ENCODE assay signal across 8 cellular contexts in the genomic region with DNA sequence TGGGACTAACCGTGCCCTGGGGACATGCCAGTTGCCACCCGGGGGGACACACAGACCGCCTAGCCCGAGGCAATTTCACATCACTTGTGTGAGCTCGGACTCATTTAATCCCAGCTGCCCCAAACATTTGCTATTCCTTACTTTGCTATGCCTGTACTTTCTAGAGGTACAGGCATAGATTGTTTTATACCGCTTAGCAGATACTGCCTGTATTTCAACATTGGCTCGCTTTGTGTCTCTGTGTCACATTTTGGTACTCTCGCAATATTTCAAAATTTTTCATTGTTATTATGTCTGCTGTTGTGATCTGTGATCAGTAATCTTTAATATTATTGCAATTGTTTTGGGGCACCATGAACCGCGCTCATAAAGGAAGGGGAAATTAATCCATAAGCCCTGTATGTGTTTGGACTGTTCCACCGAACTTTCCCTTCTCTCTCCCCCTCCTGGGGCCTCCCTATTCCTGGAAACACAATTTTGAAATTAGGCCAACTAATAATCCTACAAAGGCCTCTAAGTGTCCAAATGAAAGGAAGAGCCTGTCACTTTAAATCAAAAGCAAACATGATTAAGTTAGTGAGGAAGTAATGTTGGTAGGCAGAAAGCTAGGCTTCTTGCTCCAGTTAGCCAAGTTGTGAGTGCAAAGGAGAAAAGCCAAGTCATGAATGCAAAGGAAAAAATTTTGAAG. TPM values are rescaled to one million over a fixed set of nuclear protein-coding genes. Genes with fewer than 3 reads are reported as not detected.
A peak's percentile ranks its signal among the peaks of the same experiment; 100 is the strongest.
DNase-seq lines count a peak whose midpoint lies in the region; ATAC-seq and TF ChIP-seq lines count a peak whose summit lies in the region.

No MANE protein-coding gene starts in this region.

- TF ChIP-seq CTCF in cardiac muscle cell (IDR thresholded peaks at IDR 0.05; ENCODE audit: low read depth, low read length), result no peak

- ATAC-seq in Right ventricle myocardium inferior (no peak), right cardiac atrium (peak; percentile 9 to 16), HG03025 (IDR thresholded peaks at IDR 0.05; ENCODE audit: low FRiP score, unreplicated experiment) (no peak), GM18867 (IDR thresholded peaks at IDR 0.05; ENCODE audit: unreplicated experiment) (no peak)

- H3K27ac ChIP-seq in cardiac muscle cell, result no peak overlapping the region
- peak overlapping the region; percentile 73 for H3K27ac ChIP-seq in right cardiac atrium (ENCODE audit: low read length)

- H3K27me3 Mint-ChIP-seq in activated CD4-positive, alpha-beta memory T cell treated with anti-CD3 and anti-CD28 coated beads, Interleukin-2, amount 10 ng/mL, durations not matched to agents 7 days and 5 days, result no peaks in the 10 kb centered on the region

- H3K27me3 ChIP-seq in cardiac muscle cell (no peaks in the 10 kb centered on the region), right cardiac atrium (ENCODE audit: control insufficient read depth, insufficient read depth) (no peaks in the 10 kb centered on the region), skeletal muscle satellite cell (ENCODE audit: control insufficient read depth, insufficient read depth, low read length) (no peaks in the 10 kb centered on the region)

- H3K9me3 ChIP-seq in cardiac muscle cell (ENCODE audit: low read depth), result no peaks in the 10 kb centered on the region
- H3K9me3 ChIP-seq in right cardiac atrium (ENCODE audit: control insufficient read depth, low read length), result no peaks in the 10 kb centered on the region
- no peaks in the 10 kb centered on the region for H3K9me3 ChIP-seq in skeletal muscle satellite cell (replicated peaks; ENCODE audit: low read length)

- no peaks in the 10 kb centered on the region for H3K9me3 Mint-ChIP-seq in activated CD4-positive, alpha-beta memory T cell treated with anti-CD3 and anti-CD28 coated beads, Interleukin-2, amount 10 ng/mL, durations not matched to agents 7 days and 5 days

- intact Hi-C loops in Right ventricle myocardium inferior (cut with DNase I) (loop anchor here (2.0 to 10.0 kb wide), 4 partner anchors 27 to 272 kb away; a partner anchor contains a TSS), right cardiac atrium (cut with DNase I) (loop anchor here in 3 of 4 donors (10.0 kb wide), 2 partner anchors 111 to 279 kb away; a partner anchor contains a TSS)

- peaks cover 29% of the 10 kb centered on the region for H3K36me3 Mint-ChIP-seq in activated CD4-positive, alpha-beta memory T cell treated with anti-CD3 and anti-CD28 coated beads, Interleukin-2, amount 10 ng/mL, durations not matched to agents 7 days and 5 days (ENCODE audit: low read depth)

- H3K4me1 ChIP-seq in cardiac muscle cell (ENCODE audit: low read depth), result peaks cover 7% of the 10 kb centered on the region
- peaks cover 6% of the 10 kb centered on the region for H3K4me1 ChIP-seq in right cardiac atrium (ENCODE audit: control insufficient read depth, insufficient read depth, low read length)
- peaks cover 7% of the 10 kb centered on the region for H3K4me1 ChIP-seq in skeletal muscle satellite cell (ENCODE audit: control insufficient read depth, insufficient read depth, low read length)

- WGBS in right cardiac atrium, result 9% methylated on average over 11 of the region's 11 CpGs

- POLR2A ChIA-PET in activated CD4-positive, alpha-beta memory T cell treated with anti-CD3 and anti-CD28 coated beads, Interleukin-2, amount 10 ng/mL, durations not matched to agents 7 days and 5 days (lab: Charles Lee), result interaction anchor here (1.0 to 4.9 kb wide), 10 partner anchors 10 to 270 kb away, joined by 3 to 39 read pairs (median 5); a partner anchor contains a TSS

- CTCF ChIA-PET in activated CD4-positive, alpha-beta memory T cell treated with anti-CD3 and anti-CD28 coated beads, Interleukin-2, amount 10 ng/mL, durations not matched to agents 7 days and 5 days (lab: Charles Lee), result interaction anchor here (0.8 to 6.2 kb wide), 10 partner anchors 13 to 272 kb away, joined by 4 to 33 read pairs (median 6); a partner anchor contains a TSS

- peak overlapping the region; percentile 93 for H3K4me3 Mint-ChIP-seq in activated CD4-positive, alpha-beta memory T cell treated with anti-CD3 and anti-CD28 coated beads, Interleukin-2, amount 10 ng/mL, durations not matched to agents 7 days and 5 days

- DNase-seq in cardiac muscle cell (ENCODE audit: low read depth in 1 of 2, low spot score in 1 of 2) (peak in 1 of 2 donors; percentile 60), Right ventricle myocardium inferior (ENCODE audit: missing footprints) (no peak), right cardiac atrium (no peak), NAMALWA (ENCODE audit: low spot score) (no peak)
- no peak for DNase-seq in activated CD4-positive, alpha-beta memory T cell treated with anti-CD3 and anti-CD28 coated beads, Interleukin-2, amount 10 ng/mL, durations not matched to agents 7 days and 5 days

- peak overlapping the region; percentile 73 for H3K4me3 ChIP-seq in cardiac muscle cell
- H3K4me3 ChIP-seq in right cardiac atrium (ENCODE audit: low read length), result peak overlapping the region; percentile 76
- peak overlapping the region; percentile 96 for H3K4me3 ChIP-seq in skeletal muscle satellite cell (ENCODE audit: low read length)

- peak overlapping the region; percentile 93 for H3K9ac ChIP-seq in skeletal muscle satellite cell (ENCODE audit: low read depth, low read length)

- peak overlapping the region; percentile 96 for H3K4me2 ChIP-seq in skeletal muscle satellite cell (ENCODE audit: low read length)

- H3K27ac Mint-ChIP-seq in activated CD4-positive, alpha-beta memory T cell treated with anti-CD3 and anti-CD28 coated beads, Interleukin-2, amount 10 ng/mL, durations not matched to agents 7 days and 5 days, result peak overlapping the region; percentile 2

- peaks cover 32% of the 10 kb centered on the region for H3K4me1 Mint-ChIP-seq in activated CD4-positive, alpha-beta memory T cell treated with anti-CD3 and anti-CD28 coated beads, Interleukin-2, amount 10 ng/mL, durations not matched to agents 7 days and 5 days

- H3K36me3 ChIP-seq in cardiac muscle cell (peaks cover 4% of the 10 kb centered on the region), skeletal muscle satellite cell (ENCODE audit: insufficient read depth, low read length) (no peaks in the 10 kb centered on the region)

RNA-seq across cellular contexts. Expression of a gene that starts 0.6 kb away (rescaled TPM):
- total RNA-seq in cardiac muscle cell, result 23.4 and 28.9 TPM in 2 replicates
- 45.6 and 47.1 TPM in 2 replicates for polyA plus RNA-seq in cardiac muscle cell
- total RNA-seq in Right ventricle myocardium inferior, result 8.9 TPM
- total RNA-seq in activated CD4-positive, alpha-beta memory T cell treated with anti-CD3 and anti-CD28 coated beads, Interleukin-2, amount 10 ng/mL, durations not matched to agents 7 days and 5 days, result 10 to 100 TPM; 30.5 to 32.4 TPM
- 10 to 100 TPM in 1 of 4 donors, 1 to 10 TPM in 3; 6.5 to 13.4 (median 8.7) TPM for total RNA-seq in right cardiac atrium
- polyA plus RNA-seq in right cardiac atrium, result 9.9 TPM
- 8.9 and 22.9 TPM in 2 replicates for total RNA-seq in skeletal muscle satellite cell (2012; rRNA removed)

RNA-seq across cellular contexts. Expression of a gene that starts 26.1 kb away (rescaled TPM):
- 35.9 and 52.5 TPM in 2 replicates for total RNA-seq in cardiac muscle cell
- 82.6 and 96.9 TPM in 2 replicates for polyA plus RNA-seq in cardiac muscle cell
- total RNA-seq in Right ventricle myocardium inferior, result 64.8 TPM
- total RNA-seq in activated CD4-positive, alpha-beta memory T cell treated with anti-CD3 and anti-CD28 coated beads, Interleukin-2, amount 10 ng/mL, durations not matched to agents 7 days and 5 days, result 10 to 100 TPM; 13.2 to 15.3 TPM
- total RNA-seq in right cardiac atrium, result 10 to 100 TPM; 57.1 to 85.0 (median 62.6) TPM
- polyA plus RNA-seq in right cardiac atrium, result 50.1 TPM
- total RNA-seq in skeletal muscle satellite cell (2012; rRNA removed), result 11.9 and 90.4 TPM in 2 replicates

Comparison
In these comparisons a context has a peak if more than half of its experiments do, and no peak if none do; other contexts are left out.
1. ATAC-seq: peak in right cardiac atrium (2 of 2); none in Right ventricle myocardium inferior (single experiment), HG03025 (single experiment) and GM18867 (single experiment).
2. Peak in every context shown above with its lines, with median percentiles within 50 percentile points of each other: H3K4me3 ChIP-seq.